In the genomic region with DNA sequence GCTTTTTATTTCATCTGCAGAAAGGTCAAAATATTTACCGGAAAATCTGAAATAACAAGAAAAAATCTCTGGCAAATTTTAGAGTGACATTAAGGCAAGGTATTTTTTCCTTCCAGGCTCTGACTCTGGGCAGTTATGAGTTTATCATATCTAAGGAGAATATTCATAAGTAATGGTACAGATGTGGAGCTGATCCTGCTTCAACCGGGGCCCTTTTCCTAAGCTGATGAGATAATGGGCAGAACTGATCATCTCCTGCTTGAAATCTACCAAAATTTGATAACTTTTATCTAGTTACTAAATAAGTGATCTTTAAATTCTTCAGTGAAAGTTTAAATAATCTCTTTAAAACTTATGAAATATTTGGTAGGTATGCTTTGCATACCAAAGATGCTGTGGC, we compare ENCODE assay signal across 19 cellular contexts.
DNase-seq lines count a peak whose midpoint lies in the region; ATAC-seq, FAIRE-seq and TF ChIP-seq lines count a peak whose summit lies in the region.
"Had no signal": no experiment of that assay in that cellular context is flagged by ENCODE, and none has a peak within 500 bp of the region (broad histone marks: within the 10 kb centered on the region; RNA-seq: fewer than 3 reads in every experiment).

No MANE protein-coding gene starts in this region.

- H4K91ac ChIP-seq in IMR-90 (ENCODE audit: insufficient read depth, low read depth, low read length) = no peak overlapping the region
- H4K91ac ChIP-seq in trophoblast cell (ENCODE audit: low read depth, low read length) = no peak overlapping the region

- H3K23ac ChIP-seq in IMR-90 (ENCODE audit: low read depth, low read length) (no peak overlapping the region), trophoblast cell (ENCODE audit: low read length) (no peak overlapping the region)

- no peak overlapping the region; the same call in 1 of the 2 replicates for H4K5ac ChIP-seq in IMR-90 (ENCODE audit: low read depth, low read length)

- no peak overlapping the region for H2BK12ac ChIP-seq in trophoblast cell (ENCODE audit: low read length)

- H3K18ac ChIP-seq in IMR-90 (ENCODE audit: low read depth, low read length) (peak overlapping the region; percentile 46; the same call in 1 of the 2 replicates), trophoblast cell (ENCODE audit: low read length) (no peak overlapping the region)

- no peaks in the 10 kb centered on the region for H3K27me3 Mint-ChIP-seq in chondrocyte (ENCODE audit: low read depth)
- H3K27me3 Mint-ChIP-seq: CD4-positive, alpha-beta memory T cell had no signal

- H3K56ac ChIP-seq in IMR-90 (ENCODE audit: extremely low read depth, insufficient read depth, low read length) = no peak overlapping the region

- dilution Hi-C loops in IMR-90 (cut with HindIII; ENCODE audit: low sequenced_read_pairs, unreplicated experiment) = no loop called here

- H3K14ac ChIP-seq in IMR-90 (replicated peaks; ENCODE audit: low read depth, low read length) = no peak overlapping the region
- no peak overlapping the region for H3K14ac ChIP-seq in trophoblast cell (ENCODE audit: low read length)

- no peak overlapping the region for H2BK15ac ChIP-seq in IMR-90 (ENCODE audit: low read depth, low read length)

- H2AK5ac ChIP-seq in IMR-90 (ENCODE audit: low read depth, low read length) (no peak overlapping the region), trophoblast cell (ENCODE audit: low read length) (no peak overlapping the region)

- no peak overlapping the region for H3K4me3 Mint-ChIP-seq in chondrocyte (ENCODE audit: unreplicated experiment)
- H3K4me3 Mint-ChIP-seq: CD4-positive, alpha-beta memory T cell had no signal

- POLR2A ChIA-PET in IMR-90 (lab: Charles Lee; ENCODE audit: unreplicated experiment) = no interaction called here

- H3K4me2 ChIP-seq in IMR-90 (ENCODE audit: low read depth, low read length) = no peak overlapping the region
- H3K4me2 ChIP-seq in trophoblast cell (ENCODE audit: low read length) = no peak overlapping the region

- H4K8ac ChIP-seq in IMR-90 (ENCODE audit: low read depth in 2 of 2, low read length in 2 of 2) (no peak overlapping the region), trophoblast cell (ENCODE audit: low read depth, low read length) (no peak overlapping the region)

- H3K4me1 ChIP-seq in IMR-90 (ENCODE audit: control insufficient read depth, insufficient read depth, low read length) (peaks cover 3% of the 10 kb centered on the region; the same call in 1 of the 2 replicates), trophoblast cell (ENCODE audit: control insufficient read depth in 1 of 2, insufficient read depth in 2 of 2, low read length in 2 of 2) (no peaks in the 10 kb centered on the region)

- BruUV-seq in IMR-90 (replicated peaks; lab: Mats Ljungman, UMichigan) = no TSS peak

- WGBS in IMR-90 (ENCODE audit: extremely low coverage in 2 of 2, insufficient read length in 1 of 2), 2 experiments = no CpG with 5 or more reads among the region's 2 CpGs
- no CpG with 5 or more reads among the region's 2 CpGs for whole genome bisulfite sequencing in trophoblast cell (ENCODE audit: extremely low coverage, insufficient coverage, insufficient read length)

- H2AFZ ChIP-seq in IMR-90 (replicated peaks; ENCODE audit: low read length, poor library complexity) = no peak overlapping the region
- H2AFZ ChIP-seq in trophoblast cell (ENCODE audit: insufficient read depth, low read length, poor library complexity) = no peak overlapping the region

- H3K27ac ChIP-seq in IMR-90 (ENCODE audit: insufficient read depth, low read length) (no peak overlapping the region), trophoblast cell (ENCODE audit: low read depth, low read length) (no peak overlapping the region)
- H3K27ac ChIP-seq: 22Rv1 had no signal

- H2BK5ac ChIP-seq in IMR-90 (ENCODE audit: low read depth, low read length, poor library complexity, severe bottlenecking) (peak overlapping the region; percentile 50), trophoblast cell (ENCODE audit: low read depth, low read length, poor library complexity) (no peak overlapping the region)

- no peaks in the 10 kb centered on the region for H3K79me2 ChIP-seq in trophoblast cell (ENCODE audit: control insufficient read depth, insufficient read depth, low read length, poor library complexity)

- H3K4me3 ChIP-seq in IMR-90 (ENCODE audit: insufficient read depth, low read depth, low read length) = no peak overlapping the region
- H3K4me3 ChIP-seq in trophoblast cell (ENCODE audit: low read depth, low read length) = no peak overlapping the region

- peak overlapping the region; percentile 67; the same call in 1 of the 2 replicates for H2BK20ac ChIP-seq in IMR-90 (ENCODE audit: low read depth, low read length)

- H2BK120ac ChIP-seq in IMR-90 (ENCODE audit: low read depth, low read length) (peak overlapping the region; percentile 74; the same call in 1 of the 2 replicates), trophoblast cell (ENCODE audit: insufficient read depth, low read length, poor library complexity) (no peak overlapping the region)

- CTCF ChIA-PET in IMR-90 (lab: Yijun Ruan, JAX) = no interaction called here

- no peak for TF ChIP-seq RAD21 in IMR-90 (IDR thresholded peaks at IDR 0.05; ENCODE audit: low read length)

- H2AK9ac ChIP-seq in IMR-90 (replicated peaks; ENCODE audit: low read depth, low read length, poor library complexity) = no peak overlapping the region

- TF ChIP-seq CTCF in IMR-90 (conservative IDR thresholded peaks at IDR 0.05; ENCODE audit: low read depth, low read length) = no peak
- no peak for TF ChIP-seq CTCF in chondrocyte (IDR thresholded peaks at IDR 0.05)

- no peaks in the 10 kb centered on the region for H3K9me3 Mint-ChIP-seq in chondrocyte (ENCODE audit: low read depth)

- H3K27me3 ChIP-seq in IMR-90 (ENCODE audit: control insufficient read depth, insufficient read depth, low read length) (no peaks in the 10 kb centered on the region), trophoblast cell (ENCODE audit: insufficient read depth, low read length) (no peaks in the 10 kb centered on the region)

- no peaks in the 10 kb centered on the region for H3K9me1 ChIP-seq in IMR-90 (ENCODE audit: insufficient read depth, low read length)

- peaks cover 41% of the 10 kb centered on the region for H3K4me1 Mint-ChIP-seq in chondrocyte (ENCODE audit: low read depth)
- H3K4me1 Mint-ChIP-seq: CD4-positive, alpha-beta memory T cell had no signal

- peak overlapping the region; percentile 32 for H3K27ac Mint-ChIP-seq in chondrocyte (ENCODE audit: unreplicated experiment)
- H3K27ac Mint-ChIP-seq: CD4-positive, alpha-beta memory T cell had no signal

- no peak overlapping the region for H3K9ac ChIP-seq in IMR-90 (ENCODE audit: low read depth, low read length)
- no peak overlapping the region for H3K9ac ChIP-seq in trophoblast cell (ENCODE audit: low read length)

- peak; percentile 25 for FAIRE-seq in A204.1 (lab: Jason Lieb, UNC)
- FAIRE-seq: GM12891, GM18507, H1 had no signal

- H4K12ac ChIP-seq in trophoblast cell (ENCODE audit: low read depth, low read length) = no peak overlapping the region

- H3K36me3 ChIP-seq in IMR-90 (ENCODE audit: control insufficient read depth, insufficient read depth, low read length) = no peaks in the 10 kb centered on the region
- no peaks in the 10 kb centered on the region for H3K36me3 ChIP-seq in trophoblast cell (ENCODE audit: control insufficient read depth in 1 of 2, insufficient read depth in 2 of 2, low read length in 2 of 2)

- no peak overlapping the region for H3K4ac ChIP-seq in IMR-90 (ENCODE audit: low read depth, low read length)
- H3K4ac ChIP-seq in trophoblast cell (ENCODE audit: low read depth, low read length) = no peak overlapping the region

- H3K9me3 ChIP-seq in IMR-90 (ENCODE audit: control insufficient read depth, insufficient read depth, low read length) (no peaks in the 10 kb centered on the region), trophoblast cell (ENCODE audit: insufficient read depth, low read depth, low read length) (no peaks in the 10 kb centered on the region)

- H4K20me1 ChIP-seq in IMR-90 (ENCODE audit: insufficient read depth, low read length) = no peaks in the 10 kb centered on the region

- ATAC-seq in IMR-90 (ENCODE audit: low read depth) (no peak), GM21423 (IDR thresholded peaks at IDR 0.05; ENCODE audit: unreplicated experiment) (no peak), HG03442 (IDR thresholded peaks at IDR 0.05; ENCODE audit: unreplicated experiment) (no peak)

- intact Hi-C loops in IMR-90 (cut with micrococcal nuclease) = no loop called here

- H3K79me1 ChIP-seq in IMR-90 (ENCODE audit: low read depth in 1 of 2, low read length in 2 of 2) = no peaks in the 10 kb centered on the region
- no peaks in the 10 kb centered on the region for H3K79me1 ChIP-seq in trophoblast cell (ENCODE audit: low read length)

- TF ChIP-seq POLR2A in IMR-90 (IDR thresholded peaks at IDR 0.05; ENCODE audit: low read depth, low read length) = no peak

- DNase-seq in IMR-90 (no peak), chondrocyte (ENCODE audit: low spot score) (no peak), trophoblast cell (peak; percentile 54 to 76), dermis blood vessel endothelial cell (no peak)
- DNase-seq: C1 segment of cervical spinal cord; Calu3; CD4-positive, alpha-beta memory T cell; COR-L47; DMS53; DMS79 treated with DMSO at 0.1 percent for 48 hours; GF-D8; H7 had no signal

- H3K36me3 Mint-ChIP-seq in chondrocyte (ENCODE audit: low read depth) = peaks cover 30% of the 10 kb centered on the region
- H3K36me3 Mint-ChIP-seq: CD4-positive, alpha-beta memory T cell had no signal

- in situ Hi-C loops in IMR-90 (cut with MboI; ENCODE audit: low sequenced_read_pairs) = no loop called here

TF ChIP-seq in IMR-90, 13 proteins besides CTCF, POLR2A, EP300 and RAD21 (continues in another document):
- TF ChIP-seq, protein P1, sequence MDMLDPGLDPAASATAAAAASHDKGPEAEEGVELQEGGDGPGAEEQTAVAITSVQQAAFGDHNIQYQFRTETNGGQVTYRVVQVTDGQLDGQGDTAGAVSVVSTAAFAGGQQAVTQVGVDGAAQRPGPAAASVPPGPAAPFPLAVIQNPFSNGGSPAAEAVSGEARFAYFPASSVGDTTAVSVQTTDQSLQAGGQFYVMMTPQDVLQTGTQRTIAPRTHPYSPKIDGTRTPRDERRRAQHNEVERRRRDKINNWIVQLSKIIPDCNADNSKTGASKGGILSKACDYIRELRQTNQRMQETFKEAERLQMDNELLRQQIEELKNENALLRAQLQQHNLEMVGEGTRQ (IDR thresholded peaks at IDR 0.05; ENCODE audit: low read depth, low read length) = no peak
- TF ChIP-seq NFE2L2 (IDR thresholded peaks at IDR 0.05; ENCODE audit: low read depth, low read length) = no peak
- TF ChIP-seq CHD1 (IDR thresholded peaks at IDR 0.05; ENCODE audit: low read depth, low read length) = no peak
- no peak for TF ChIP-seq BHLHE40 (IDR thresholded peaks at IDR 0.05; ENCODE audit: low read depth, low read length)
- no peak for TF ChIP-seq MAFK (IDR thresholded peaks at IDR 0.05; ENCODE audit: low read depth, low read length)
- no peak for TF ChIP-seq SMC3 (IDR thresholded peaks at IDR 0.05; ENCODE audit: low read depth, low read length)
- TF ChIP-seq MAZ (IDR thresholded peaks at IDR 0.05; ENCODE audit: borderline replicate concordance, low read depth, low read length) = no peak
- no peak for TF ChIP-seq MXI1 (IDR thresholded peaks at IDR 0.05; ENCODE audit: borderline replicate concordance, low read depth, low read length)
- no peak for TF ChIP-seq CEBPB (IDR thresholded peaks at IDR 0.05; ENCODE audit: low read depth, low read length)
- no peak for TF ChIP-seq FOS (IDR thresholded peaks at IDR 0.05; ENCODE audit: low read depth, low read length)

Comparison
In these comparisons a context has a peak if more than half of its experiments do, and no peak if none do; other contexts are left out.
1. DNase-seq: peak in trophoblast cell (2 of 2); none in IMR-90 (single experiment), chondrocyte (single experiment) and dermis blood vessel endothelial cell (single experiment).